ENCODE assay signal across 22 cellular contexts in genomic region chr10:128568979-128569378, GRCh38.
DNase-seq lines count a peak whose midpoint lies in the region; ATAC-seq and TF ChIP-seq lines count a peak whose summit lies in the region.
"Had no signal": no experiment of that assay in that cellular context is flagged by ENCODE, and none has a peak within 500 bp of the region (broad histone marks: within the 10 kb centered on the region; RNA-seq: fewer than 3 reads in every experiment).

No MANE protein-coding gene starts in this region.

- TF ChIP-seq CTCF in GM23338 (conservative IDR thresholded peaks at IDR 0.05; ENCODE audit: low read depth in 2 of 2) (no peak), glutamatergic neuron (IDR thresholded peaks at IDR 0.05; ENCODE audit: partially characterized antibody, unreplicated experiment) (no peak)

- H3K4me1 Mint-ChIP-seq in GM23338, result peaks cover 35% of the 10 kb centered on the region
- peaks cover 55% of the 10 kb centered on the region for H3K4me1 Mint-ChIP-seq in glutamatergic neuron (ENCODE audit: low read depth, unreplicated experiment)
- H3K4me1 Mint-ChIP-seq in activated T-cell treated with anti-CD3 and anti-CD28 coated beads, Interleukin-2, amount 50 U/mL, for 4 hours (ENCODE audit: low read depth), result no peaks in the 10 kb centered on the region
- H3K4me1 Mint-ChIP-seq: CD4-positive, CD25-positive, alpha-beta regulatory T cell; T-cell had no signal

- H3K36me3 Mint-ChIP-seq in GM23338 (ENCODE audit: low read depth) (no peaks in the 10 kb centered on the region), glutamatergic neuron (ENCODE audit: unreplicated experiment) (no peaks in the 10 kb centered on the region)
- H3K36me3 Mint-ChIP-seq in activated T-cell treated with anti-CD3 and anti-CD28 coated beads, Interleukin-2, amount 50 U/mL, for 4 hours (ENCODE audit: insufficient read depth), result no peaks in the 10 kb centered on the region
- H3K36me3 Mint-ChIP-seq: CD4-positive, CD25-positive, alpha-beta regulatory T cell; T-cell had no signal

- no peak overlapping the region for H3K27ac ChIP-seq in GM23338 (ENCODE audit: low read depth)
- H3K27ac ChIP-seq: RWPE1 had no signal

- no peaks in the 10 kb centered on the region for H3K36me3 ChIP-seq in GM23338 (ENCODE audit: insufficient read depth)
- H3K36me3 ChIP-seq: MG63 had no signal

- H3K27ac Mint-ChIP-seq in GM23338 (no peak overlapping the region), glutamatergic neuron (ENCODE audit: unreplicated experiment) (peak overlapping the region; percentile 95)
- H3K27ac Mint-ChIP-seq: CD4-positive, CD25-positive, alpha-beta regulatory T cell; T-cell had no signal

- ATAC-seq in GM23338 (no peak), GM21381 (IDR thresholded peaks at IDR 0.05; ENCODE audit: unreplicated experiment) (no peak), GM18517 (IDR thresholded peaks at IDR 0.05; ENCODE audit: unreplicated experiment) (no peak)
- no peak for ATAC-seq in activated T-cell treated with anti-CD3 and anti-CD28 coated beads, Interleukin-2, amount 50 U/mL, for 4 hours
- ATAC-seq: GM12878, K562, T-cell had no signal

- H3F3A ChIP-seq in GM23338 (replicated peaks; ENCODE audit: low read depth), result no peaks in the 10 kb centered on the region

- H3K79me2 ChIP-seq in GM23338 (replicated peaks; ENCODE audit: insufficient read depth), result no peaks in the 10 kb centered on the region

- no peak overlapping the region for H3K4me3 ChIP-seq in GM23338
- H3K4me3 ChIP-seq: GM12878, K562, MG63 had no signal

- H3K4me2 ChIP-seq in GM23338, result no peak overlapping the region
- H3K4me2 ChIP-seq: SK-N-SH had no signal

- H3K9me2 ChIP-seq in GM23338 (ENCODE audit: insufficient read depth), result 0 out of 2 replicates have a peak, but pooled peaks cover 6% of the 10 kb centered on the region
- H3K9me2 ChIP-seq: SK-N-SH had no signal

- H2AFZ ChIP-seq in GM23338, result peak overlapping the region; percentile 74

- H3K4me3 Mint-ChIP-seq in GM23338, result no peak overlapping the region
- peak overlapping the region; percentile 77 for H3K4me3 Mint-ChIP-seq in glutamatergic neuron (ENCODE audit: unreplicated experiment)
- H3K4me3 Mint-ChIP-seq in activated T-cell treated with anti-CD3 and anti-CD28 coated beads, Interleukin-2, amount 50 U/mL, for 4 hours, result no peak overlapping the region
- H3K4me3 Mint-ChIP-seq: CD4-positive, CD25-positive, alpha-beta regulatory T cell; T-cell had no signal

- H3K4me1 ChIP-seq in GM23338 (ENCODE audit: insufficient read depth), result peaks cover 2% of the 10 kb centered on the region; the same call in 1 of the 2 replicates

- no peaks in the 10 kb centered on the region for H4K20me1 ChIP-seq in GM23338 (replicated peaks; ENCODE audit: insufficient read depth)

- no peaks in the 10 kb centered on the region for H3K27me3 ChIP-seq in GM23338 (ENCODE audit: insufficient read depth)
- H3K27me3 ChIP-seq: MG63 had no signal

- H3K9me3 Mint-ChIP-seq in GM23338 (no peaks in the 10 kb centered on the region), glutamatergic neuron (ENCODE audit: unreplicated experiment) (peaks cover 17% of the 10 kb centered on the region)
- H3K9me3 Mint-ChIP-seq in activated T-cell treated with anti-CD3 and anti-CD28 coated beads, Interleukin-2, amount 50 U/mL, for 4 hours, result no peaks in the 10 kb centered on the region
- H3K9me3 Mint-ChIP-seq: T-cell had no signal

- H3K27me3 Mint-ChIP-seq in GM23338 (ENCODE audit: insufficient read depth, low read depth, poor library complexity) (peaks cover 8% of the 10 kb centered on the region), glutamatergic neuron (ENCODE audit: unreplicated experiment) (peaks cover 9% of the 10 kb centered on the region)
- H3K27me3 Mint-ChIP-seq in activated T-cell treated with anti-CD3 and anti-CD28 coated beads, Interleukin-2, amount 50 U/mL, for 4 hours (ENCODE audit: low read depth), result peaks cover 5% of the 10 kb centered on the region

- DNase-seq in DMS 273 (lab: John Stamatoyannopoulos, UW; ENCODE audit: unreplicated experiment) (peak; percentile 94), GM23338 (ENCODE audit: low spot score) (no peak), NCI-H524 (lab: John Stamatoyannopoulos, UW) (peak; percentile 81 to 89), glutamatergic neuron (peak; percentile 76), occipital lobe (lab: John Stamatoyannopoulos, UW) (no peak)
- DNase-seq in activated T-cell treated with anti-CD3 and anti-CD28 coated beads, Interleukin-2, amount 50 U/mL, for 4 hours, result no peak
- DNase-seq: CD4-positive, CD25-positive, alpha-beta regulatory T cell; DMS79 treated with DMSO at 0.1 percent for 48 hours; MG63; NCI-H1417; NCI-H187 treated with DMSO at 0.1 percent for 48 hours; NCI-H2107; NCI-H2227 treated with DMSO at 0.1 percent for 48 hours; NCI-H510A; SHP77 treated with DMSO at 0.1 percent for 48 hours; SK-N-SH; T-cell had no signal

TF ChIP-seq in GM23338, 12 proteins besides CTCF, POLR2A, EP300 and RAD21 (continues in another document):
- no peak for TF ChIP-seq EZH2 (IDR thresholded peaks at IDR 0.05; ENCODE audit: low read depth, unreplicated experiment)
- no peak for TF ChIP-seq CREB1 (CRISPR knock-in tag; IDR thresholded peaks at IDR 0.05; ENCODE audit: low read depth)
- TF ChIP-seq, protein P1, sequence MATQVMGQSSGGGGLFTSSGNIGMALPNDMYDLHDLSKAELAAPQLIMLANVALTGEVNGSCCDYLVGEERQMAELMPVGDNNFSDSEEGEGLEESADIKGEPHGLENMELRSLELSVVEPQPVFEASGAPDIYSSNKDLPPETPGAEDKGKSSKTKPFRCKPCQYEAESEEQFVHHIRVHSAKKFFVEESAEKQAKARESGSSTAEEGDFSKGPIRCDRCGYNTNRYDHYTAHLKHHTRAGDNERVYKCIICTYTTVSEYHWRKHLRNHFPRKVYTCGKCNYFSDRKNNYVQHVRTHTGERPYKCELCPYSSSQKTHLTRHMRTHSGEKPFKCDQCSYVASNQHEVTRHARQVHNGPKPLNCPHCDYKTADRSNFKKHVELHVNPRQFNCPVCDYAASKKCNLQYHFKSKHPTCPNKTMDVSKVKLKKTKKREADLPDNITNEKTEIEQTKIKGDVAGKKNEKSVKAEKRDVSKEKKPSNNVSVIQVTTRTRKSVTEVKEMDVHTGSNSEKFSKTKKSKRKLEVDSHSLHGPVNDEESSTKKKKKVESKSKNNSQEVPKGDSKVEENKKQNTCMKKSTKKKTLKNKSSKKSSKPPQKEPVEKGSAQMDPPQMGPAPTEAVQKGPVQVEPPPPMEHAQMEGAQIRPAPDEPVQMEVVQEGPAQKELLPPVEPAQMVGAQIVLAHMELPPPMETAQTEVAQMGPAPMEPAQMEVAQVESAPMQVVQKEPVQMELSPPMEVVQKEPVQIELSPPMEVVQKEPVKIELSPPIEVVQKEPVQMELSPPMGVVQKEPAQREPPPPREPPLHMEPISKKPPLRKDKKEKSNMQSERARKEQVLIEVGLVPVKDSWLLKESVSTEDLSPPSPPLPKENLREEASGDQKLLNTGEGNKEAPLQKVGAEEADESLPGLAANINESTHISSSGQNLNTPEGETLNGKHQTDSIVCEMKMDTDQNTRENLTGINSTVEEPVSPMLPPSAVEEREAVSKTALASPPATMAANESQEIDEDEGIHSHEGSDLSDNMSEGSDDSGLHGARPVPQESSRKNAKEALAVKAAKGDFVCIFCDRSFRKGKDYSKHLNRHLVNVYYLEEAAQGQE (IDR thresholded peaks at IDR 0.05; ENCODE audit: unreplicated experiment), result no peak
- no peak for TF ChIP-seq JUNB (IDR thresholded peaks at IDR 0.05; ENCODE audit: unreplicated experiment)
- no peak for TF ChIP-seq NANOG (IDR thresholded peaks at IDR 0.05; ENCODE audit: borderline replicate concordance)
- no peak for TF ChIP-seq ZNF331 (CRISPR knock-in tag; IDR thresholded peaks at IDR 0.05; ENCODE audit: low read depth)
- TF ChIP-seq STAT1 (IDR thresholded peaks at IDR 0.05; ENCODE audit: unreplicated experiment), result no peak

Comparison
In these comparisons a context has a peak if more than half of its experiments do, and no peak if none do; other contexts are left out.
1. DNase-seq: peak in DMS 273 (single experiment), NCI-H524 (2 of 2) and glutamatergic neuron (single experiment); none in GM23338 (single experiment), activated T-cell treated with anti-CD3 and anti-CD28 coated beads, Interleukin-2, amount 50 U/mL, for 4 hours (single experiment) and occipital lobe (single experiment).